ENCODE assay signal across 16 cellular contexts in the genomic region with DNA sequence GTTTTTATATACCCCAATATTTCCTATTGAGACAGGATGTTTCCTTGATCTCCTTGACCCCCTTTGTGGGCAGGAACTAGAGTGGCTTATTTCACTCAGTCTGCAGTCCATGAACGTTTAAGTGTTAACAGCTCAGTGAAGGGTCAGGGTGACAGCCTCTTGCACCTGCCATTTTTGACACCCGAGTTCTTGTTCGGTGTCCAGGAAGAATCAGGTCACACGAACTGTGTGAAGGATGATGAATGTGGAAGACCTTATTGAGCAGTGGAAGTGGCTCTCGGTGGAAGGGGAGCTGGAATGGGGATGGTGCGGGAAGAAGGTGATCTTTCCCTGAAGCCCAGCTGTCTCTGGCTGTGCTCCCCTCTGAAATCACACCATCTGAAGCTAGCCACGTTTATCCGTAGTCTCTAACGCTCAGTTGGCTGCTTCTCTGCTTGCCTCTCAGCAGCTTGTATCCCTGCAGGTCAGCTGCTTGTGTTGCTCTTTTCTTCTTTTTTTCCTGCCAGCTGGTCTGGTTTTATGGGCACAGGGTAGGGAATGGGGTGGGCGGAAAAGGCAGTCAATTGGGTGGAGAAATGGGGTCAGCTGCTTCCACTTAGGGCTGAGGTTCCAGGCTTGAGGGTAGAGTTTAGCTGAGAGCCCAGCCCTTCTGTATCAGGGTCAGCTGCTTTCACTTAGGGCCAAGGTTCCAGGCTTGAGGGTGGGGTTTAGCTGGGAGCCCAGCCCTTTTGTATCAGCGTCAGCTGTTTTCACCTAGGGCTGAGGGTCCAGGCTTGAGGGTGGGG. TPM values are rescaled to one million over a fixed set of nuclear protein-coding genes. Genes with fewer than 3 reads are reported as not detected.
DNase-seq lines count a peak whose midpoint lies in the region; ATAC-seq and TF ChIP-seq lines count a peak whose summit lies in the region.
"Had no signal": no experiment of that assay in that cellular context is flagged by ENCODE, and none has a peak within 500 bp of the region (broad histone marks: within the 10 kb centered on the region; RNA-seq: fewer than 3 reads in every experiment).

No MANE protein-coding gene starts in this region.

- TF ChIP-seq CTCF in Loucy (conservative IDR thresholded peaks at IDR 0.05; ENCODE audit: low read length) (no peak), nephron progenitor cell (IDR thresholded peaks at IDR 0.05) (no peak)

- peaks cover 7% of the 10 kb centered on the region for H3K27me3 Mint-ChIP-seq in nephron progenitor cell (ENCODE audit: low read depth, poor library complexity)

- no peaks in the 10 kb centered on the region for H3K36me3 ChIP-seq in BLaER1
- no peaks in the 10 kb centered on the region for H3K36me3 ChIP-seq in Loucy (ENCODE audit: insufficient read depth, low read length)
- H3K36me3 ChIP-seq: heart left ventricle had no signal

- peak overlapping the region; percentile 45 for H3K27ac ChIP-seq in BLaER1
- H3K27ac ChIP-seq: GM23248, parathyroid adenoma had no signal

- H3K27me3 ChIP-seq in BLaER1 (no peaks in the 10 kb centered on the region), Loucy (ENCODE audit: insufficient read depth, low read length, poor library complexity, severe bottlenecking) (no peaks in the 10 kb centered on the region)
- H3K27me3 ChIP-seq: heart left ventricle had no signal

- H3K9me2 ChIP-seq in Loucy (replicated peaks; ENCODE audit: low read depth, low read length), result no peaks in the 10 kb centered on the region

- H4K20me1 ChIP-seq in BLaER1 (no peaks in the 10 kb centered on the region), Loucy (ENCODE audit: insufficient read depth, low read length, poor library complexity, severe bottlenecking) (no peaks in the 10 kb centered on the region)

- H3K4me2 ChIP-seq in BLaER1 (peak overlapping the region; percentile 34), Loucy (ENCODE audit: low read depth, low read length, poor library complexity, severe bottlenecking) (peak overlapping the region; percentile 69)

- peak overlapping the region; percentile 58 for H2AFZ ChIP-seq in Loucy (ENCODE audit: low read length)
- H2AFZ ChIP-seq: GM23248, parathyroid adenoma had no signal

- H3K9me3 Mint-ChIP-seq in nephron progenitor cell, result peaks cover 22% of the 10 kb centered on the region
- H3K9me3 Mint-ChIP-seq: activated naive CD4-positive, alpha-beta T cell treated with anti-CD3 and anti-CD28 coated beads for 36 hours had no signal

- peaks cover 7% of the 10 kb centered on the region for H3K4me1 Mint-ChIP-seq in nephron progenitor cell

- H3K9me3 ChIP-seq in BLaER1 (peaks cover 23% of the 10 kb centered on the region), Loucy (ENCODE audit: insufficient read depth, low read depth, low read length) (no peaks in the 10 kb centered on the region)

- H3K9ac ChIP-seq in BLaER1 (no peak overlapping the region), Loucy (ENCODE audit: low read depth, low read length, poor library complexity, severe bottlenecking) (peak overlapping the region; percentile 60)
- H3K9ac ChIP-seq: GM23248, parathyroid adenoma had no signal

- H3K36me3 Mint-ChIP-seq in nephron progenitor cell (ENCODE audit: low read depth), result no peaks in the 10 kb centered on the region

- H3K79me2 ChIP-seq in Loucy (ENCODE audit: insufficient read depth, low read length), result no peaks in the 10 kb centered on the region
- H3K79me2 ChIP-seq: parathyroid adenoma had no signal

- peaks cover 24% of the 10 kb centered on the region for H3K4me1 ChIP-seq in BLaER1
- peaks cover 40% of the 10 kb centered on the region for H3K4me1 ChIP-seq in Loucy (ENCODE audit: insufficient read depth, low read length, poor library complexity, severe bottlenecking)
- H3K4me1 ChIP-seq: parathyroid adenoma had no signal

- H3K4me3 Mint-ChIP-seq in nephron progenitor cell, result no peak overlapping the region
- H3K4me3 Mint-ChIP-seq: activated naive CD4-positive, alpha-beta T cell treated with anti-CD3 and anti-CD28 coated beads for 36 hours had no signal

- intact Hi-C loops in posterior vena cava (cut with DNase I), result no loop called here

- ATAC-seq in GM18907 (IDR thresholded peaks at IDR 0.05; ENCODE audit: unreplicated experiment), result no peak
- ATAC-seq: left lobe of liver had no signal

- no peak overlapping the region for H3K4me3 ChIP-seq in BLaER1
- peak overlapping the region; percentile 39 for H3K4me3 ChIP-seq in Loucy (ENCODE audit: low read length, poor library complexity, severe bottlenecking)
- H3K4me3 ChIP-seq: GM23248, heart left ventricle had no signal

- peak overlapping the region; percentile 41 for H3K27ac Mint-ChIP-seq in nephron progenitor cell
- H3K27ac Mint-ChIP-seq: activated naive CD4-positive, alpha-beta T cell treated with anti-CD3 and anti-CD28 coated beads for 36 hours had no signal

- H3F3A ChIP-seq in Loucy (ENCODE audit: low read depth), result peaks cover 12% of the 10 kb centered on the region

- DNase-seq in cerebellum (ENCODE audit: low spot score), result peak; percentile 65
- DNase-seq in nephron progenitor cell, result no peak
- no peak for DNase-seq in stimulated activated CD4-positive, alpha-beta T cell treated with anti-CD3 and anti-CD28 coated beads, Interleukin-4, amount 100 ng/mL, for 24 hours
- no peak for DNase-seq in posterior vena cava (ENCODE audit: low spot score)
- no peak for DNase-seq in NCI-H2227 treated with DMSO at 0.1 percent for 48 hours (lab: John Stamatoyannopoulos, UW)
- DNase-seq: activated naive CD4-positive, alpha-beta T cell treated with anti-CD3 and anti-CD28 coated beads for 36 hours; GM23248; heart left ventricle; NCI-H226; RPMI8226; stimulated activated CD4-positive, alpha-beta T cell treated with anti-CD3 and anti-CD28 coated beads, Interleukin-2, amount 100 ng/mL, for 24 hours had no signal

RNA-seq across cellular contexts. Expression of a gene that starts 29.0 kb away (rescaled TPM):
- total RNA-seq in cerebellum (75.6 TPM), posterior vena cava (10 to 100 TPM; 36.6 to 38.0 TPM)

RNA-seq across cellular contexts. Expression of a gene that starts 52.2 kb away (rescaled TPM):
- total RNA-seq in cerebellum (296 TPM), posterior vena cava (100 to 1,000 TPM; 347 to 394 TPM)
